In the genomic region with DNA sequence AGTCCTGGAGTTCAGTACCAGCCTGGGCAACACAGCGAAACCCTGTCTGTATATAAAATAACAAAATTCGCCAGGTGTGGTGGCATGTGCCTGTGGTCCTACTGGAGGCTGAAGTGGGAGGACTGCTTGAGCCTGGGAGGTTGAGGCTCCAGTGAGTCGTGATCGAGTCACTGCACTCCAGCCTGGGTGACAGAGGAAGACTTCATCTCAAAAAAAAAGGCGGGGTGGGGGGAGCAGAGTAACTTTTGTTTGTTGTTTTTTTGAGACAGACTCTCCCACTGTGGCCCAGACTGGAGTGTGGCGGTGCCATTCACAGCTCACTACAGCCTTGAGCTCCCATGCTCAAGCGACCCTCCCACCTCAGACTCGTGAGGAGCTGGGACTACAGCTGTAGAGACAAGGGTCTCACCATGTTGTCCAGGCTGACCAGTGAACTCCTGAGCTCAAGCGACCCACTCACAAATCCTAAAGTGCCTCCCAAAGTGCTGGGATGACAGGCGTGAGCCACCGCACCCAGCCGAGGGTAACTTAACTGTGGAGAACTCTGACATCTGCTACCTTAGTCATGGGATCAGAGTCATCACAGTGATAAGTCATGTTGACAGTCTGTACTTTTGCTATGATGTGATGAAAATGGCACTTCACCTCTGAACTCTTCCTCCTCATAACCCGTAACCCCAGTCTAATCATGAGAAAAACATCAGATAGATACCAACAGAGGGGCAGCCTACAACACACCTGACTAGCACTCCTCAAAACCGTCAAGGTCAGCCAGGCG, we compare ENCODE assay signal across 10 cellular contexts. TPM values are rescaled to one million over a fixed set of nuclear protein-coding genes. Genes with fewer than 3 reads are reported as not detected.
DNase-seq lines count a peak whose midpoint lies in the region; ATAC-seq, FAIRE-seq and TF ChIP-seq lines count a peak whose summit lies in the region.
"Had no signal": no experiment of that assay in that cellular context is flagged by ENCODE, and none has a peak within 500 bp of the region (broad histone marks: within the 10 kb centered on the region; RNA-seq: fewer than 3 reads in every experiment).

No MANE protein-coding gene starts in this region.

- H2BK15ac ChIP-seq in mesenchymal stem cell (ENCODE audit: low read depth, poor library complexity, severe bottlenecking): no peak overlapping the region

- no peak for DNase-seq in right cardiac atrium
- no peak for DNase-seq in cardiac septum (ENCODE audit: low spot score)
- peak; percentile 60 for DNase-seq in mesenchymal stem cell
- DNase-seq in urothelium cell line (ENCODE audit: low spot score): no peak
- DNase-seq in NCI-H510A treated with DMSO at 0.1 percent for 48 hours (lab: John Stamatoyannopoulos, UW): no peak
- DNase-seq in glomerular visceral epithelial cell (ENCODE audit: extremely low spot score): no peak
- no peak for DNase-seq in endothelial cell (ENCODE audit: low spot score)
- DNase-seq: CD4-positive, CD25-positive, alpha-beta regulatory T cell; NCI-H1436 treated with DMSO at 0.1 percent for 48 hours had no signal

- peak overlapping the region; percentile 50 for H3K9ac ChIP-seq in mesenchymal stem cell (ENCODE audit: low read length)

- peaks cover 19% of the 10 kb centered on the region for H3K4me1 ChIP-seq in right cardiac atrium (ENCODE audit: control insufficient read depth, insufficient read depth, low read length)
- peaks cover 30% of the 10 kb centered on the region for H3K4me1 ChIP-seq in mesenchymal stem cell (ENCODE audit: control insufficient read depth, insufficient read depth, low read depth, low read length)

- H3K9me3 Mint-ChIP-seq in brain: peaks cover 0 to 3% (median 0%) of the 10 kb centered on the region in 5 experiments
- H3K9me3 Mint-ChIP-seq in endothelial cell (ENCODE audit: unreplicated experiment): no peaks in the 10 kb centered on the region
- H3K9me3 Mint-ChIP-seq: CD4-positive, CD25-positive, alpha-beta regulatory T cell had no signal

- H3K27me3 ChIP-seq in right cardiac atrium (ENCODE audit: control insufficient read depth, insufficient read depth): no peaks in the 10 kb centered on the region
- H3K27me3 ChIP-seq in mesenchymal stem cell (ENCODE audit: control insufficient read depth in 1 of 2, insufficient read depth in 1 of 2, low read length in 2 of 2): no peaks in the 10 kb centered on the region

- no peak for ATAC-seq in right cardiac atrium

- no peak overlapping the region for H3K4ac ChIP-seq in mesenchymal stem cell (ENCODE audit: low read depth in 1 of 2, low read length in 2 of 2)

- H3K23ac ChIP-seq in mesenchymal stem cell (ENCODE audit: low read length in 2 of 2): no peak overlapping the region

- WGBS in right cardiac atrium: 90% methylated on average over 15 of the region's 15 CpGs
- 79% methylated on average over 15 of the region's 15 CpGs for WGBS in mesenchymal stem cell

- H3K27ac Mint-ChIP-seq in brain: peak overlapping the region in 3 of 5 experiments; percentile 7 to 54 (median 20)
- no peak overlapping the region for H3K27ac Mint-ChIP-seq in endothelial cell (ENCODE audit: unreplicated experiment)

- no peak overlapping the region for H4K8ac ChIP-seq in mesenchymal stem cell (ENCODE audit: low read length)

- FAIRE-seq in urothelium cell line (lab: Jason Lieb, UNC): peak; percentile 32

- H3K79me1 ChIP-seq in mesenchymal stem cell (replicated peaks; ENCODE audit: low read length, poor library complexity, severe bottlenecking): peaks cover 45% of the 10 kb centered on the region

- no peaks in the 10 kb centered on the region for H3K9me3 ChIP-seq in right cardiac atrium (ENCODE audit: control insufficient read depth, low read length)
- H3K9me3 ChIP-seq in mesenchymal stem cell (ENCODE audit: control insufficient read depth, low read length): no peaks in the 10 kb centered on the region

- no peak for TF ChIP-seq CTCF in brain (conservative IDR thresholded peaks at IDR 0.05)
- no peak for TF ChIP-seq CTCF in endothelial cell (IDR thresholded peaks at IDR 0.05; ENCODE audit: unreplicated experiment)

- H2BK5ac ChIP-seq in mesenchymal stem cell (ENCODE audit: low read depth, low read length, poor library complexity, severe bottlenecking): no peak overlapping the region

- H3K18ac ChIP-seq in mesenchymal stem cell (ENCODE audit: low read depth in 1 of 2, low read length in 2 of 2): no peak overlapping the region

- H3K36me3 ChIP-seq in mesenchymal stem cell (ENCODE audit: control insufficient read depth in 1 of 2, insufficient read depth in 2 of 2, low read depth in 1 of 2, low read length in 2 of 2): peaks cover 53 to 69% of the 10 kb centered on the region in 2 experiments

- no peak overlapping the region for H2AFZ ChIP-seq in mesenchymal stem cell (ENCODE audit: low read depth, low read length)

- no peak overlapping the region for H2BK12ac ChIP-seq in mesenchymal stem cell (ENCODE audit: low read length in 2 of 2)

- no peak overlapping the region for H4K91ac ChIP-seq in mesenchymal stem cell (ENCODE audit: low read length)

- H3K27ac ChIP-seq in right cardiac atrium (ENCODE audit: low read length): peak overlapping the region; percentile 77
- no peak overlapping the region for H3K27ac ChIP-seq in mesenchymal stem cell (ENCODE audit: low read length, poor library complexity, severe bottlenecking)

- H3K4me3 ChIP-seq in right cardiac atrium (ENCODE audit: low read length): no peak overlapping the region
- H3K4me3 ChIP-seq in mesenchymal stem cell (ENCODE audit: insufficient read depth in 1 of 2, low read depth in 1 of 2, low read length in 2 of 2): peak overlapping the region in 1 of 2 experiments; percentile 6

- H3K4me3 Mint-ChIP-seq in brain (no peak overlapping the region), endothelial cell (ENCODE audit: unreplicated experiment) (no peak overlapping the region)
- H3K4me3 Mint-ChIP-seq: CD4-positive, CD25-positive, alpha-beta regulatory T cell had no signal

- H3K27me3 Mint-ChIP-seq in brain (no peaks in the 10 kb centered on the region), endothelial cell (ENCODE audit: unreplicated experiment) (peaks cover 3% of the 10 kb centered on the region)

- peaks cover 23% of the 10 kb centered on the region for H3K4me1 Mint-ChIP-seq in brain
- peaks cover 6% of the 10 kb centered on the region for H3K4me1 Mint-ChIP-seq in endothelial cell (ENCODE audit: unreplicated experiment)

- intact Hi-C loops in right cardiac atrium (cut with DNase I): no loop called here
- intact Hi-C loops in cardiac septum (cut with DNase I): no loop called here

- H3K14ac ChIP-seq in mesenchymal stem cell (ENCODE audit: low read length in 2 of 2): no peak overlapping the region

- no peak overlapping the region for H2BK120ac ChIP-seq in mesenchymal stem cell (ENCODE audit: low read depth, low read length)

- no peak overlapping the region for H3K4me2 ChIP-seq in mesenchymal stem cell (ENCODE audit: low read length, poor library complexity, severe bottlenecking)

- H3K36me3 Mint-ChIP-seq in brain: peaks cover 42% of the 10 kb centered on the region
- H3K36me3 Mint-ChIP-seq in endothelial cell (ENCODE audit: low read depth, unreplicated experiment): peaks cover 34% of the 10 kb centered on the region

- H2AK5ac ChIP-seq in mesenchymal stem cell (ENCODE audit: low read length, severe bottlenecking): no peak overlapping the region

RNA-seq across cellular contexts. Expression of a gene that starts 16.5 kb away (rescaled TPM):
- total RNA-seq in right cardiac atrium (10 to 100 TPM; 19.3 to 25.2 (median 21.6) TPM), cardiac septum (15.2 TPM), endothelial cell (ENCODE audit: unreplicated experiment) (39.7 TPM)
- polyA plus RNA-seq in right cardiac atrium (26.8 TPM), brain (ENCODE audit: insufficient read depth, low read depth, low replicate concordance) (45.1 TPM)
- polyA plus RNA-seq in mesenchymal stem cell (2013, experiment 1 of 2): 59.1 TPM
- polyA plus RNA-seq in mesenchymal stem cell (2013, experiment 2 of 2): 58.4 TPM

RNA-seq across cellular contexts. Expression of a gene that starts 24.1 kb away (rescaled TPM):
- total RNA-seq in right cardiac atrium (100 to 1,000 TPM in 1 of 4 donors, 10 to 100 TPM in 3; 86.8 to 120 (median 91.9) TPM), cardiac septum (70.3 TPM), endothelial cell (ENCODE audit: unreplicated experiment) (223 TPM)
- polyA plus RNA-seq in right cardiac atrium (86.0 TPM), brain (ENCODE audit: insufficient read depth, low read depth, low replicate concordance) (166 TPM)
- polyA plus RNA-seq in mesenchymal stem cell (2013, experiment 1 of 2): 292 TPM
- polyA plus RNA-seq in mesenchymal stem cell (2013, experiment 2 of 2): 286 TPM

RNA-seq across cellular contexts. Expression of a gene that starts 53.6 kb away (rescaled TPM):
- total RNA-seq in right cardiac atrium (10 to 100 TPM; 46.2 to 92.4 (median 64.3) TPM), cardiac septum (33.2 TPM), endothelial cell (ENCODE audit: unreplicated experiment) (28.1 TPM)
- polyA plus RNA-seq in right cardiac atrium (16.4 TPM), brain (ENCODE audit: insufficient read depth, low read depth, low replicate concordance) (17.1 TPM)
- 130 TPM for polyA plus RNA-seq in mesenchymal stem cell (2013, experiment 1 of 2)
- polyA plus RNA-seq in mesenchymal stem cell (2013, experiment 2 of 2): 131 TPM
